ENCODE assay signal across 26 cellular contexts in the genomic region with DNA sequence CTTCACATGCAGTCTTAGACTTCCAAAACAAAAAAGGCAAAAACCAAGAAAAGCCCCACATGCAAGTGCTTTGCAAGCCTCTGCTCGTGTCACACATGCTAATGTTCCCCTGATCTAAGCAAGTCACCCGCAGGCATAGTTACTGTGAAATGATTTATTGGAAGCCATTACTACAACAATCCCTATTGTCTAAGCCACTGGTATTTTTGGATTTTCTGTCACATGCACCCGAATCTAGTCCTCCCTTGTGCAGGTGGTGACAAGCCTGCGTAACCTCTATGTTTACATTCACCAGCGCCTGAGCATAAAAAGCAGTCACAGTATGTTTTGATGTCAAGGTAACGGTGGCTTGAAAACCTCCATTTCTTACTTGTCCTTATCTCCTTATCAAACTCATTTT. TPM values are rescaled to one million over a fixed set of nuclear protein-coding genes. Genes with fewer than 3 reads are reported as not detected.
DNase-seq lines count a peak whose midpoint lies in the region; ATAC-seq, FAIRE-seq and TF ChIP-seq lines count a peak whose summit lies in the region.
"Had no signal": no experiment of that assay in that cellular context is flagged by ENCODE, and none has a peak within 500 bp of the region (broad histone marks: within the 10 kb centered on the region; RNA-seq: fewer than 3 reads in every experiment).

No MANE protein-coding gene starts in this region.

- H3K36me3 ChIP-seq in CD4-positive, CD25-positive, alpha-beta regulatory T cell (ENCODE audit: control insufficient read depth, insufficient read depth, low read length), result no peaks in the 10 kb centered on the region
- H3K36me3 ChIP-seq in keratinocyte (ENCODE audit: control insufficient read depth in 2 of 2, extremely low read depth in 1 of 2, insufficient read depth in 2 of 2, low read length in 2 of 2), result no peaks in the 10 kb centered on the region
- H3K36me3 ChIP-seq: BLaER1 treated with 17β-estradiol and CSF1 and Interleukin-3, amounts not matched to agents 10 nM and 100 nM; right lobe of liver had no signal

- H3K9me1 ChIP-seq in keratinocyte (ENCODE audit: control insufficient read depth, extremely low read depth, insufficient read depth, low read length), result no peaks in the 10 kb centered on the region

- no peaks in the 10 kb centered on the region for H3K4me1 ChIP-seq in CD4-positive, CD25-positive, alpha-beta regulatory T cell (ENCODE audit: control insufficient read depth, insufficient read depth, low read length, poor library complexity, severe bottlenecking)
- peaks cover 5% of the 10 kb centered on the region for H3K4me1 ChIP-seq in keratinocyte (ENCODE audit: control insufficient read depth, extremely low read depth, insufficient read depth, low read length)
- H3K4me1 ChIP-seq: right lobe of liver had no signal

- H3K4me3 Mint-ChIP-seq in CD4-positive, CD25-positive, alpha-beta regulatory T cell, result no peak overlapping the region
- H3K4me3 Mint-ChIP-seq in activated naive CD8-positive, alpha-beta T cell treated with anti-CD3 and anti-CD28 coated beads for 36 hours, result no peak overlapping the region
- H3K4me3 Mint-ChIP-seq: activated naive CD4-positive, alpha-beta T cell treated with anti-CD3 and anti-CD28 coated beads, Interleukin-2, amount 10 ng/mL, durations not matched to agents 7 days and 5 days; activated T-cell treated with anti-CD3 and anti-CD28 coated beads, Interleukin-2, amount 50 U/mL, for 72 hours; T-cell had no signal

- H3K36me3 Mint-ChIP-seq in CD4-positive, CD25-positive, alpha-beta regulatory T cell, result no peaks in the 10 kb centered on the region
- H3K36me3 Mint-ChIP-seq in activated naive CD8-positive, alpha-beta T cell treated with anti-CD3 and anti-CD28 coated beads for 36 hours, result no peaks in the 10 kb centered on the region
- H3K36me3 Mint-ChIP-seq: activated naive CD4-positive, alpha-beta T cell treated with anti-CD3 and anti-CD28 coated beads, Interleukin-2, amount 10 ng/mL, durations not matched to agents 7 days and 5 days; T-cell had no signal

- TF ChIP-seq CTCF in keratinocyte (optimal IDR thresholded peaks at IDR 0.05 in 1 of 3, IDR thresholded peaks at IDR 0.05 in 1 of 3, conservative IDR thresholded peaks at IDR 0.05 in 1 of 3; ENCODE audit: extremely low read depth in 1 of 3, insufficient read depth in 2 of 3, low read length in 3 of 3), result no peak

- peak overlapping the region in 2 of 3 donors; percentile 7 to 85 for H3K27ac Mint-ChIP-seq in CD4-positive, CD25-positive, alpha-beta regulatory T cell
- no peak overlapping the region for H3K27ac Mint-ChIP-seq in activated naive CD8-positive, alpha-beta T cell treated with anti-CD3 and anti-CD28 coated beads for 36 hours
- H3K27ac Mint-ChIP-seq: activated naive CD4-positive, alpha-beta T cell treated with anti-CD3 and anti-CD28 coated beads, Interleukin-2, amount 10 ng/mL, durations not matched to agents 7 days and 5 days; activated T-cell treated with anti-CD3 and anti-CD28 coated beads, Interleukin-2, amount 50 U/mL, for 72 hours had no signal

- H3K27me3 ChIP-seq in CD4-positive, CD25-positive, alpha-beta regulatory T cell (ENCODE audit: control insufficient read depth, insufficient read depth, low read length), result no peaks in the 10 kb centered on the region
- H3K27me3 ChIP-seq in keratinocyte (ENCODE audit: control insufficient read depth, extremely low read depth, insufficient read depth, low read length), result peaks cover 5% of the 10 kb centered on the region
- H3K27me3 ChIP-seq: BLaER1 treated with 17β-estradiol and CSF1 and Interleukin-3, amounts not matched to agents 10 nM and 100 nM; right lobe of liver had no signal

- peaks cover 0 to 5% (median 0%) of the 10 kb centered on the region in 4 donors for H3K4me1 Mint-ChIP-seq in CD4-positive, CD25-positive, alpha-beta regulatory T cell
- no peaks in the 10 kb centered on the region for H3K4me1 Mint-ChIP-seq in activated naive CD8-positive, alpha-beta T cell treated with anti-CD3 and anti-CD28 coated beads for 36 hours
- H3K4me1 Mint-ChIP-seq: activated naive CD4-positive, alpha-beta T cell treated with anti-CD3 and anti-CD28 coated beads, Interleukin-2, amount 10 ng/mL, durations not matched to agents 7 days and 5 days had no signal

- H3K27me3 Mint-ChIP-seq in CD4-positive, CD25-positive, alpha-beta regulatory T cell, result peaks cover 3% of the 10 kb centered on the region
- no peaks in the 10 kb centered on the region for H3K27me3 Mint-ChIP-seq in activated naive CD8-positive, alpha-beta T cell treated with anti-CD3 and anti-CD28 coated beads for 36 hours
- H3K27me3 Mint-ChIP-seq: activated naive CD4-positive, alpha-beta T cell treated with anti-CD3 and anti-CD28 coated beads, Interleukin-2, amount 10 ng/mL, durations not matched to agents 7 days and 5 days had no signal

- dilution Hi-C loops in keratinocyte (cut with MboI; ENCODE audit: extremely low pct_ligation_motif_present, low sequenced_read_pairs), result no loop called here

- H3K27ac ChIP-seq in CD4-positive, CD25-positive, alpha-beta regulatory T cell (ENCODE audit: insufficient read depth, low read length, poor library complexity, severe bottlenecking), result no peak overlapping the region
- no peak overlapping the region for H3K27ac ChIP-seq in keratinocyte (ENCODE audit: control insufficient read depth, insufficient read depth, low read length)
- H3K27ac ChIP-seq: BLaER1 treated with 17β-estradiol and CSF1 and Interleukin-3, amounts not matched to agents 10 nM and 100 nM; right lobe of liver had no signal

- no peaks in the 10 kb centered on the region for H4K20me1 ChIP-seq in keratinocyte (ENCODE audit: control insufficient read depth, extremely low read depth, insufficient read depth, low read length)
- H4K20me1 ChIP-seq: BLaER1 treated with 17β-estradiol and CSF1 and Interleukin-3, amounts not matched to agents 10 nM and 100 nM had no signal

- H3K9ac ChIP-seq in keratinocyte (ENCODE audit: control insufficient read depth, extremely low read depth, insufficient read depth, low read length), result no peak overlapping the region
- H3K9ac ChIP-seq: BLaER1 treated with 17β-estradiol and CSF1 and Interleukin-3, amounts not matched to agents 10 nM and 100 nM had no signal

- peak; percentile 51 for FAIRE-seq in keratinocyte (lab: Jason Lieb, UNC)
- FAIRE-seq: astrocyte, frontal cortex, islet of Langerhans had no signal

- no peak for ATAC-seq in CD4-positive, CD25-positive, alpha-beta regulatory T cell (ENCODE audit: low read depth in 2 of 2)
- no peak for ATAC-seq in HG02678 (IDR thresholded peaks at IDR 0.05; ENCODE audit: unreplicated experiment)
- ATAC-seq: activated T-cell treated with anti-CD3 and anti-CD28 coated beads, Interleukin-2, amount 50 U/mL, for 72 hours; right lobe of liver had no signal

- DNase-seq in CD4-positive, CD25-positive, alpha-beta regulatory T cell, result peak in 1 of 3 donors; percentile 1
- peak; percentile 33 for DNase-seq in Jurkat, Clone E6-1 (ENCODE audit: low read depth, low spot score)
- peak; percentile 19 for DNase-seq in NCI-H2171 (lab: John Stamatoyannopoulos, UW)
- no peak for DNase-seq in keratinocyte (ENCODE audit: low read depth, low spot score)
- no peak for DNase-seq in NCI-H446 (lab: John Stamatoyannopoulos, UW)
- DNase-seq in activated naive CD8-positive, alpha-beta T cell treated with anti-CD3 and anti-CD28 coated beads for 36 hours, result no peak
- DNase-seq in iPS-NIHi11 (ENCODE audit: low spot score), result no peak
- DNase-seq: activated naive CD4-positive, alpha-beta T cell treated with anti-CD3 and anti-CD28 coated beads, Interleukin-2, amount 10 ng/mL, durations not matched to agents 7 days and 5 days; activated T-cell treated with anti-CD3 and anti-CD28 coated beads, Interleukin-2, amount 50 U/mL, for 72 hours; effector CD8-positive, alpha-beta T cell; hippocampal formation; NCI-H524 treated with DMSO at 0.1 percent for 48 hours; right lobe of liver; SIG-M5; stimulated activated CD4-positive, alpha-beta T cell treated with anti-CD3 and anti-CD28 coated beads, Interleukin-15, amount 100 ng/mL, for 24 hours; T-cell had no signal

- no peak overlapping the region for H3K4me3 ChIP-seq in CD4-positive, CD25-positive, alpha-beta regulatory T cell (ENCODE audit: low read depth, low read length)
- H3K4me3 ChIP-seq in Jurkat, Clone E6-1 (ENCODE audit: low read length), result no peak overlapping the region
- H3K4me3 ChIP-seq in keratinocyte (ENCODE audit: control insufficient read depth in 2 of 3, extremely low read depth in 1 of 3, insufficient read depth in 2 of 3, low read depth in 1 of 3, low read length in 3 of 3), result no peak overlapping the region
- H3K4me3 ChIP-seq: BLaER1 treated with 17β-estradiol and CSF1 and Interleukin-3, amounts not matched to agents 10 nM and 100 nM; lung; right lobe of liver had no signal

- no peak overlapping the region for H2AFZ ChIP-seq in keratinocyte (ENCODE audit: control insufficient read depth, low read length)

- H3K9me3 ChIP-seq in CD4-positive, CD25-positive, alpha-beta regulatory T cell (ENCODE audit: control insufficient read depth in 2 of 2, low read length in 2 of 2), result no peaks in the 10 kb centered on the region
- no peaks in the 10 kb centered on the region for H3K9me3 ChIP-seq in keratinocyte (ENCODE audit: control insufficient read depth, low read depth, low read length)
- H3K9me3 ChIP-seq: BLaER1 treated with 17β-estradiol and CSF1 and Interleukin-3, amounts not matched to agents 10 nM and 100 nM; right lobe of liver had no signal

- H3K9me3 Mint-ChIP-seq in CD4-positive, CD25-positive, alpha-beta regulatory T cell, result peaks cover 0 to 4% (median 0%) of the 10 kb centered on the region in 7 donors
- H3K9me3 Mint-ChIP-seq in activated naive CD8-positive, alpha-beta T cell treated with anti-CD3 and anti-CD28 coated beads for 36 hours, result no peaks in the 10 kb centered on the region
- H3K9me3 Mint-ChIP-seq: activated naive CD4-positive, alpha-beta T cell treated with anti-CD3 and anti-CD28 coated beads, Interleukin-2, amount 10 ng/mL, durations not matched to agents 7 days and 5 days; T-cell had no signal

- no peaks in the 10 kb centered on the region for H3K79me2 ChIP-seq in keratinocyte (ENCODE audit: control insufficient read depth, insufficient read depth, low read length)

- no peak overlapping the region for H3K4me2 ChIP-seq in keratinocyte (ENCODE audit: control insufficient read depth, extremely low read depth, insufficient read depth, low read depth, low read length)
- H3K4me2 ChIP-seq: BLaER1 treated with 17β-estradiol and CSF1 and Interleukin-3, amounts not matched to agents 10 nM and 100 nM had no signal

RNA-seq across cellular contexts. Expression of gene KANK4, which starts 39.7 kb away (rescaled TPM):
- total RNA-seq in CD4-positive, CD25-positive, alpha-beta regulatory T cell, result not detected
- not detected for polyA plus RNA-seq in CD4-positive, CD25-positive, alpha-beta regulatory T cell
- polyA plus RNA-seq in Jurkat, Clone E6-1 (2012; ENCODE audit: insufficient read depth, insufficient read length), result 0.87 TPM
- 0.92 to 8.5 TPM (median 2.1 TPM) in 3 replicates for polyA plus RNA-seq in keratinocyte
- 0.95 TPM for polyA plus RNA-seq in keratinocyte (2011; ENCODE audit: low read depth)
- polyA plus RNA-seq in keratinocyte (2011; cell fraction: cytosol; rRNA removed), result 2.9 and 3.6 TPM in 2 replicates
- polyA plus RNA-seq in keratinocyte (2011; cell fraction: nucleus; rRNA removed), result 7.6 and 8.3 TPM in 2 replicates
- 0.96 and 1.2 TPM in 2 replicates for polyA plus RNA-seq in keratinocyte (2012; ENCODE audit: low replicate concordance)
- polyA minus RNA-seq in keratinocyte, result 1.7 to 11.1 TPM (median 4.2 TPM) in 3 replicates
- 2.7 TPM for polyA minus RNA-seq in keratinocyte (2011; cell fraction: cytosol; rRNA and poly(A)+ RNA removed)
- polyA minus RNA-seq in keratinocyte (2011; cell fraction: nucleus; rRNA and poly(A)+ RNA removed), result 8.2 and 13.7 TPM in 2 replicates
- not detected for total RNA-seq in activated naive CD8-positive, alpha-beta T cell treated with anti-CD3 and anti-CD28 coated beads for 36 hours
- total RNA-seq: activated CD8-positive, alpha-beta memory T cell treated with anti-CD3 and anti-CD28 coated beads for 36 hours; activated T-cell treated with anti-CD3 and anti-CD28 coated beads, Interleukin-2, amount 50 U/mL, for 72 hours; H4; OCI-LY7; osteocyte; T-cell had no signal

Comparison
In these comparisons a context has a peak if more than half of its experiments do, and no peak if none do; other contexts are left out.
1. DNase-seq: peak in Jurkat, Clone E6-1 (single experiment) and NCI-H2171 (single experiment); none in keratinocyte (single experiment), NCI-H446 (0 of 2), activated naive CD8-positive, alpha-beta T cell treated with anti-CD3 and anti-CD28 coated beads for 36 hours (single experiment) and iPS-NIHi11 (single experiment).